In genomic region chr6:8182209-8182845, GRCh38 we compare ENCODE assay signal across 16 cellular contexts.
DNase-seq lines count a peak whose midpoint lies in the region; ATAC-seq, FAIRE-seq and TF ChIP-seq lines count a peak whose summit lies in the region.
"Had no signal": no experiment of that assay in that cellular context is flagged by ENCODE, and none has a peak within 500 bp of the region (broad histone marks: within the 10 kb centered on the region; RNA-seq: fewer than 3 reads in every experiment).

No MANE protein-coding gene starts in this region.

- in situ Hi-C loops in G401 (cut with HindIII; ENCODE audit: low sequenced_read_pairs), result no loop called here

- intact Hi-C loops in endothelial cell of umbilical vein (cut with micrococcal nuclease), result no loop called here

- CTCF ChIA-PET in endothelial cell of umbilical vein (lab: Charles Lee), result interaction anchor here (1.0 to 3.6 kb wide), 2 partner anchors 12 to 37 kb away, joined by 3 to 10 read pairs; no protein-coding TSS in a partner anchor

- TF ChIP-seq POLR2A in endothelial cell of umbilical vein (IDR thresholded peaks at IDR 0.05; ENCODE audit: low read depth, low read length), result no peak

- H3K4me1 ChIP-seq in endothelial cell of umbilical vein (ENCODE audit: control insufficient read depth, extremely low read depth, insufficient read depth, low read length) (peaks cover 10% of the 10 kb centered on the region), neural progenitor cell (peaks cover 32% of the 10 kb centered on the region)

- no TSS peak for BruUV-seq in endothelial cell of umbilical vein (replicated peaks; lab: Mats Ljungman, UMichigan)

- H3K9me3 Mint-ChIP-seq in neural progenitor cell, result peaks cover 4% of the 10 kb centered on the region
- H3K9me3 Mint-ChIP-seq: activated CD4-positive, alpha-beta T cell treated with anti-CD3 and anti-CD28 coated beads, Interleukin-2, amount 10 ng/mL, durations not matched to agents 24 days and 14 days; stimulated activated naive CD8-positive, alpha-beta T cell treated with anti-CD3 and anti-CD28 coated beads, Interleukin-15, amount 100 ng/mL, for 72 hours had no signal

- H3K36me3 Mint-ChIP-seq in neural progenitor cell, result no peaks in the 10 kb centered on the region
- H3K36me3 Mint-ChIP-seq: CD8-positive, alpha-beta memory T cell had no signal

- DNase-seq in CMK (ENCODE audit: low read depth), result peak; percentile 52
- DNase-seq in LHCN-M2 (ENCODE audit: low read depth), result peak; percentile 8
- DNase-seq in endothelial cell of umbilical vein (ENCODE audit: low read depth, low spot score), result no peak
- DNase-seq in neural progenitor cell (ENCODE audit: low spot score), result no peak
- no peak for DNase-seq in G401 (ENCODE audit: low spot score)
- DNase-seq in NCI-H524 (lab: John Stamatoyannopoulos, UW), result no peak
- DNase-seq: activated CD4-positive, alpha-beta T cell treated with anti-CD3 and anti-CD28 coated beads, Interleukin-2, amount 10 ng/mL, durations not matched to agents 24 days and 14 days; aorta; CD8-positive, alpha-beta memory T cell; effector memory CD4-positive, alpha-beta T cell; NCI-H1436; stimulated activated CD4-positive, alpha-beta T cell treated with anti-CD3 and anti-CD28 coated beads, Interleukin-4, amount 100 ng/mL, for 4 hours; stimulated activated naive CD8-positive, alpha-beta T cell treated with anti-CD3 and anti-CD28 coated beads, Interleukin-15, amount 100 ng/mL, for 72 hours had no signal

- peaks cover 58% of the 10 kb centered on the region for H3K4me1 Mint-ChIP-seq in neural progenitor cell
- H3K4me1 Mint-ChIP-seq: activated CD4-positive, alpha-beta T cell treated with anti-CD3 and anti-CD28 coated beads, Interleukin-2, amount 10 ng/mL, durations not matched to agents 24 days and 14 days; CD8-positive, alpha-beta memory T cell; stimulated activated naive CD8-positive, alpha-beta T cell treated with anti-CD3 and anti-CD28 coated beads, Interleukin-15, amount 100 ng/mL, for 72 hours had no signal

- peak overlapping the region; percentile 88 for H3K27ac Mint-ChIP-seq in neural progenitor cell
- H3K27ac Mint-ChIP-seq: activated CD4-positive, alpha-beta T cell treated with anti-CD3 and anti-CD28 coated beads, Interleukin-2, amount 10 ng/mL, durations not matched to agents 24 days and 14 days; progenitor cell of endocrine pancreas; stimulated activated naive CD8-positive, alpha-beta T cell treated with anti-CD3 and anti-CD28 coated beads, Interleukin-15, amount 100 ng/mL, for 72 hours had no signal

- TF ChIP-seq CTCF in endothelial cell of umbilical vein (IDR thresholded peaks at IDR 0.05; ENCODE audit: extremely low read depth in 1 of 2, insufficient read depth in 1 of 2, low read depth in 1 of 2, low read length in 2 of 2) (no peak), neural progenitor cell (IDR thresholded peaks at IDR 0.05) (no peak)

- dilution Hi-C loops in endothelial cell of umbilical vein (cut with MboI; ENCODE audit: extremely low pct_ligation_motif_present, low sequenced_read_pairs), result no loop called here

- ATAC-seq in HG02571 (IDR thresholded peaks at IDR 0.05; ENCODE audit: unreplicated experiment) (no peak), HG03571 (IDR thresholded peaks at IDR 0.05; ENCODE audit: unreplicated experiment) (no peak)
- ATAC-seq: stimulated activated naive CD8-positive, alpha-beta T cell treated with anti-CD3 and anti-CD28 coated beads, Interleukin-15, amount 100 ng/mL, for 72 hours had no signal

- peaks cover 3% of the 10 kb centered on the region for H3K27me3 Mint-ChIP-seq in neural progenitor cell (ENCODE audit: insufficient read depth, low read depth)

- no peak overlapping the region for H3K4me2 ChIP-seq in endothelial cell of umbilical vein (ENCODE audit: insufficient read depth, low read length)
- no peak overlapping the region for H3K4me2 ChIP-seq in neural progenitor cell

- H3K79me2 ChIP-seq in endothelial cell of umbilical vein (ENCODE audit: control insufficient read depth, insufficient read depth, low read length), result no peaks in the 10 kb centered on the region
- no peaks in the 10 kb centered on the region for H3K79me2 ChIP-seq in neural progenitor cell (ENCODE audit: low read depth)

- H3K4me3 ChIP-seq in endothelial cell of umbilical vein (replicated peaks in 1 of 3; ENCODE audit: insufficient read depth in 1 of 3, low read depth in 1 of 3, low read length in 3 of 3) (no peak overlapping the region), neural progenitor cell (no peak overlapping the region)

- H3K4me3 Mint-ChIP-seq in neural progenitor cell, result no peak overlapping the region
- H3K4me3 Mint-ChIP-seq: activated CD4-positive, alpha-beta T cell treated with anti-CD3 and anti-CD28 coated beads, Interleukin-2, amount 10 ng/mL, durations not matched to agents 24 days and 14 days; CD8-positive, alpha-beta memory T cell; stimulated activated naive CD8-positive, alpha-beta T cell treated with anti-CD3 and anti-CD28 coated beads, Interleukin-15, amount 100 ng/mL, for 72 hours had no signal

- no peak for FAIRE-seq in endothelial cell of umbilical vein (lab: Jason Lieb, UNC)

- no peaks in the 10 kb centered on the region for H3K9me1 ChIP-seq in endothelial cell of umbilical vein (replicated peaks; ENCODE audit: control insufficient read depth, extremely low read depth, insufficient read depth, low read length)

- H4K20me1 ChIP-seq in endothelial cell of umbilical vein (replicated peaks; ENCODE audit: control insufficient read depth, extremely low read depth, insufficient read depth, low read length) (no peaks in the 10 kb centered on the region), neural progenitor cell (ENCODE audit: low read depth) (no peaks in the 10 kb centered on the region)

- peaks cover 22% of the 10 kb centered on the region for H3F3A ChIP-seq in neural progenitor cell (ENCODE audit: low read depth)

- peak overlapping the region; percentile 47 for H2AFZ ChIP-seq in endothelial cell of umbilical vein (ENCODE audit: low read depth, low read length)
- H2AFZ ChIP-seq in neural progenitor cell (replicated peaks), result peak overlapping the region; percentile 37

- POLR2A ChIA-PET in endothelial cell of umbilical vein (lab: Charles Lee), result no interaction called here

- H3K36me3 ChIP-seq in endothelial cell of umbilical vein (ENCODE audit: control insufficient read depth in 2 of 2, extremely low read depth in 1 of 2, insufficient read depth in 2 of 2, low read length in 2 of 2) (no peaks in the 10 kb centered on the region), neural progenitor cell (no peaks in the 10 kb centered on the region)

- H3K9ac ChIP-seq in endothelial cell of umbilical vein (replicated peaks; ENCODE audit: extremely low read depth, insufficient read depth, low read length) (no peak overlapping the region), neural progenitor cell (no peak overlapping the region)

- H3K9me3 ChIP-seq in endothelial cell of umbilical vein (replicated peaks; ENCODE audit: control insufficient read depth, insufficient read depth, low read length) (no peaks in the 10 kb centered on the region), neural progenitor cell (ENCODE audit: low read depth) (no peaks in the 10 kb centered on the region)

- no peak overlapping the region for H3K27ac ChIP-seq in endothelial cell of umbilical vein (ENCODE audit: insufficient read depth, low read depth, low read length)
- no peak overlapping the region for H3K27ac ChIP-seq in neural progenitor cell

- H3K27me3 ChIP-seq in endothelial cell of umbilical vein (ENCODE audit: control insufficient read depth in 2 of 2, insufficient read depth in 2 of 2, low read length in 2 of 2), result no peaks in the 10 kb centered on the region
- no peaks in the 10 kb centered on the region for H3K27me3 ChIP-seq in neural progenitor cell

TF ChIP-seq in endothelial cell of umbilical vein, 7 proteins besides CTCF, POLR2A, EP300 and RAD21:
- no peak for TF ChIP-seq FOS (IDR thresholded peaks at IDR 0.05; ENCODE audit: borderline replicate concordance, insufficient read depth, low read length)
- peak; percentile 19 for TF ChIP-seq GATA2 (IDR thresholded peaks at IDR 0.05; ENCODE audit: insufficient read depth, insufficient read length, low read depth, low read length)

Comparison
In these comparisons a context has a peak if more than half of its experiments do, and no peak if none do; other contexts are left out.
1. DNase-seq: peak in CMK (single experiment) and LHCN-M2 (single experiment); none in endothelial cell of umbilical vein (single experiment), neural progenitor cell (single experiment), G401 (single experiment) and NCI-H524 (0 of 2).